In the genomic region with DNA sequence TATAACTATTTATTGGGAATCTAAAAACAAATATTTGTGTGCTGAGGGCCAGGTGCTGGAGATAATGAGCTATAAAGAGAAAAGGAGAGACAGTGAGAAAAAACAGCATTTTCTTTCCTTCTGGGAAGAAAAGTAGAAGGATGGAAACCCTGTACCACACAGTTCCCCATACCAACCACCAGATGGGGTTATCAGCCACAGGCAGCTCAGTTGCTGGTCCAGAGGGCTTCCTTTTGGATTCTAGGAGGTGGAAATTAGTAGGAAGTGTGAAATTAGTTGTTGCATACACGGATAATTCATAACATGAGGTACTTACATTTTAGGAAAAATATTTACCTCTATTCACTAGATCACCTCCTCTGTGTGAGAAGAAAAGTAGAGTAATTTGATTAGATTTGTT, we compare ENCODE assay signal across 9 cellular contexts.
DNase-seq lines count a peak whose midpoint lies in the region; ATAC-seq, FAIRE-seq and TF ChIP-seq lines count a peak whose summit lies in the region.
"Had no signal": no experiment of that assay in that cellular context is flagged by ENCODE, and none has a peak within 500 bp of the region (broad histone marks: within the 10 kb centered on the region; RNA-seq: fewer than 3 reads in every experiment).

No MANE protein-coding gene starts in this region.

- no peak for TF ChIP-seq POLR2A in gastroesophageal sphincter (IDR thresholded peaks at IDR 0.05)

- 41 to 70% methylated on average over 1 of the region's 1 CpG for whole genome bisulfite sequencing in gastroesophageal sphincter (ENCODE audit: low coverage in 1 of 2), 2 donors

- H3K27me3 ChIP-seq in gastroesophageal sphincter: no peaks in the 10 kb centered on the region

- DNase-seq in ACHN: peak; percentile 56
- DNase-seq in RKO (ENCODE audit: low spot score): peak; percentile 30
- no peak for DNase-seq in activated gamma-delta T cell treated with Interleukin-2 at 50 U/mL for 16 hours
- DNase-seq in G401 (ENCODE audit: low spot score): no peak
- DNase-seq in urothelium cell line (ENCODE audit: low spot score): no peak

- in situ Hi-C loops in ACHN (cut with HindIII; ENCODE audit: low pct_ligation_motif_present, low pct_unique_long_range_greater_than_20kb, low sequenced_read_pairs): no loop called here
- in situ Hi-C loops in G401 (cut with HindIII; ENCODE audit: low sequenced_read_pairs): no loop called here

- no peaks in the 10 kb centered on the region for H3K4me1 ChIP-seq in gastroesophageal sphincter

- peaks cover 0 to 7% (median 0%) of the 10 kb centered on the region in 3 donors for H3K9me3 ChIP-seq in gastroesophageal sphincter

- no peak overlapping the region for H3K27ac ChIP-seq in gastroesophageal sphincter

- no peak for ATAC-seq in gastroesophageal sphincter
- ATAC-seq in GM21619 (IDR thresholded peaks at IDR 0.05; ENCODE audit: unreplicated experiment): no peak
- ATAC-seq: sciatic nerve had no signal

- H3K36me3 ChIP-seq in gastroesophageal sphincter: no peaks in the 10 kb centered on the region

- TF ChIP-seq EP300 in gastroesophageal sphincter (IDR thresholded peaks at IDR 0.05): no peak

- no peak overlapping the region for H3K4me3 ChIP-seq in gastroesophageal sphincter

- TF ChIP-seq CTCF in gastroesophageal sphincter (IDR thresholded peaks at IDR 0.05): peak in 3 of 4 experiments; percentile 25 to 36 (median 29)

- FAIRE-seq in G401.6 (lab: Jason Lieb, UNC) (peak; percentile 82), urothelium cell line (lab: Jason Lieb, UNC) (no peak)

Comparison
In these comparisons a context has a peak if more than half of its experiments do, and no peak if none do; other contexts are left out.
1. DNase-seq: peak in ACHN (single experiment) and RKO (single experiment); none in activated gamma-delta T cell treated with Interleukin-2 at 50 U/mL for 16 hours (single experiment), G401 (single experiment) and urothelium cell line (single experiment).